In the genomic region with DNA sequence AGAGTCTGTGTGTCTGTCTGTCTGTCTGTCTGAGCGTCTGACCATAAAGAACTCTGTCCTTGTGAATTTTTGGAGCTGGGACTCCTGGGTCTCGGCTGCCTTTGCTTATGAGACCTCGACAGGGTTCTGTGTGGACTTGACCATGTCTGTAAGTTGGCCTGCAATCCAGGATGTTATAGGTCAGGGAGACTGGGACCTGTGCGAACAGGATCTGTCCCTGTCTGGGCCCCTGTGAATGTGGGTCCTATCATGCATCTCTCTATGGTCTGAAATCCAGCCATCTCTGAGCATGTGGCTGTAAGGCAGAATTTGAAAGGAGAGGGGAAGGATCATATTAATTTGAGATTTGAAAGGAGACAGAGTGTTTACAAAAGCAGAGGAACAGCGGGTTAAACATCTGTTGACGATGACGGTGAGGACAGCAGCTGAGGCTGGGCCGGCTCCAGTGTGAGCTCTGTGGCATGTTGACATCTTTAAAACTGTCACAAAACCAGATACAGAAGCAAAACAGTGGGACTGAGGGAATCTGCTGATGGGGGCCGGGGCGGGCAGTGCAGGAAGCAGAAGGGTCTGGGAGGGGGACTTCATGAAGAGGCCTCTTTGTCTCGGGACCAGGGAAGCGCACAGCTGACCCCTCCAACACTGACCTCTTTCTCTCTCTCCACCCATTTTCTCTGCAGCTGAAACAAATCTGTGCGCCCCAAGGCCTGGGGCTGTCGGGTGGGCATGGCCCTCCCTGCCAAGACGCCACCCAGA, we compare ENCODE assay signal across 19 cellular contexts.
A peak's percentile ranks its signal among the peaks of the same experiment; 100 is the strongest.
DNase-seq lines count a peak whose midpoint lies in the region; ATAC-seq lines count a peak whose summit lies in the region.
"Had no signal": no experiment of that assay in that cellular context is flagged by ENCODE, and none has a peak within 500 bp of the region (broad histone marks: within the 10 kb centered on the region; RNA-seq: fewer than 3 reads in every experiment).

No MANE protein-coding gene starts in this region.

- no peaks in the 10 kb centered on the region for H3K4me1 Mint-ChIP-seq in activated T-cell treated with anti-CD3 and anti-CD28 coated beads, Interleukin-2, amount 50 U/mL, for 24 hours (ENCODE audit: low read depth)

- H3K27me3 Mint-ChIP-seq in activated T-cell treated with anti-CD3 and anti-CD28 coated beads, Interleukin-2, amount 50 U/mL, for 24 hours: no peaks in the 10 kb centered on the region

- ATAC-seq in GM18502 (IDR thresholded peaks at IDR 0.05; ENCODE audit: poor library complexity, unreplicated experiment): no peak
- ATAC-seq: esophagus mucosa, GM12878 had no signal

- no peaks in the 10 kb centered on the region for H3K9me3 Mint-ChIP-seq in activated T-cell treated with anti-CD3 and anti-CD28 coated beads, Interleukin-2, amount 50 U/mL, for 24 hours
- H3K9me3 Mint-ChIP-seq: T-helper 2 cell treated with Interferon-gamma antibody and Interleukin-4, amounts not matched to agents 5 μg/mL and 100 μg/mL, for 36 hours had no signal

- no peaks in the 10 kb centered on the region for H3K36me3 Mint-ChIP-seq in activated T-cell treated with anti-CD3 and anti-CD28 coated beads, Interleukin-2, amount 50 U/mL, for 24 hours (ENCODE audit: low read depth)

- peak overlapping the region; percentile 96 for H3K27ac ChIP-seq in layer of hippocampus (ENCODE audit: low read depth, low read length)
- H3K27ac ChIP-seq: heart left ventricle, KMS-11, stomach had no signal

- no peaks in the 10 kb centered on the region for H3K27me3 ChIP-seq in layer of hippocampus (ENCODE audit: control insufficient read depth, insufficient read depth, low read length)
- H3K27me3 ChIP-seq: heart left ventricle, stomach had no signal

- no peak overlapping the region for H3K27ac Mint-ChIP-seq in activated T-cell treated with anti-CD3 and anti-CD28 coated beads, Interleukin-2, amount 50 U/mL, for 24 hours
- H3K27ac Mint-ChIP-seq: T-helper 2 cell treated with Interferon-gamma antibody and Interleukin-4, amounts not matched to agents 5 μg/mL and 100 μg/mL, for 36 hours had no signal

- peak; percentile 23 for DNase-seq in NCI-H1694 (lab: John Stamatoyannopoulos, UW)
- peak in 50 of 58 donors; percentile 23 to 94 (median 70) for DNase-seq in anterior cingulate cortex (lab: John Stamatoyannopoulos, UW)
- DNase-seq in pons (ENCODE audit: low spot score): peak; percentile 95
- DNase-seq in stimulated activated CD4-positive, alpha-beta T cell treated with anti-CD3 and anti-CD28 coated beads, Interleukin-1b, Interleukin-23, amount 100 ng/mL, for 48 hours: no peak
- DNase-seq in activated T-cell treated with anti-CD3 and anti-CD28 coated beads, Interleukin-2, amount 50 U/mL, for 24 hours: no peak
- DNase-seq: activated CD4-positive, CD25-positive, alpha-beta regulatory T cell; Calu3; dermis blood vessel endothelial cell; heart left ventricle; NCI-H1105 treated with DMSO at 0.1 percent for 48 hours; NCI-H2227 treated with DMSO at 0.1 percent for 48 hours; SHP77; stomach had no signal

- no peak overlapping the region for H3K4me3 Mint-ChIP-seq in activated T-cell treated with anti-CD3 and anti-CD28 coated beads, Interleukin-2, amount 50 U/mL, for 24 hours
- H3K4me3 Mint-ChIP-seq: T-helper 2 cell treated with Interferon-gamma antibody and Interleukin-4, amounts not matched to agents 5 μg/mL and 100 μg/mL, for 36 hours had no signal

Comparison
In these comparisons a context has a peak if more than half of its experiments do, and no peak if none do; other contexts are left out.
1. DNase-seq: peak in NCI-H1694 (single experiment), anterior cingulate cortex (50 of 58) and pons (single experiment); none in stimulated activated CD4-positive, alpha-beta T cell treated with anti-CD3 and anti-CD28 coated beads, Interleukin-1b, Interleukin-23, amount 100 ng/mL, for 48 hours (single experiment) and activated T-cell treated with anti-CD3 and anti-CD28 coated beads, Interleukin-2, amount 50 U/mL, for 24 hours (single experiment).